Comparison of ENCODE assay signal across 15 cellular contexts in genomic region chr12:121702944-121703343, GRCh38. TPM values are rescaled to one million over a fixed set of nuclear protein-coding genes. Genes with fewer than 3 reads are reported as not detected.
DNase-seq lines count a peak whose midpoint lies in the region; ATAC-seq and TF ChIP-seq lines count a peak whose summit lies in the region.
"Had no signal": no experiment of that assay in that cellular context is flagged by ENCODE, and none has a peak within 500 bp of the region (broad histone marks: within the 10 kb centered on the region; RNA-seq: fewer than 3 reads in every experiment).

No MANE protein-coding gene starts in this region.

- peak in 1 of 2 donors; percentile 68 for ATAC-seq in gastrocnemius medialis
- ATAC-seq: CD8-positive, alpha-beta T cell; GM12878 had no signal

- H4K20me1 ChIP-seq in MM.1S (ENCODE audit: insufficient read depth, low read length), result no peaks in the 10 kb centered on the region
- H4K20me1 ChIP-seq: BLaER1 had no signal

- H3K27ac ChIP-seq in gastrocnemius medialis, result peak overlapping the region; percentile 48 to 72 (median 60)
- no peak overlapping the region for H3K27ac ChIP-seq in MM.1S (ENCODE audit: low read length)
- H3K27ac ChIP-seq: BLaER1 had no signal

- TF ChIP-seq CTCF in gastrocnemius medialis (IDR thresholded peaks at IDR 0.05 in 4 of 5, conservative IDR thresholded peaks at IDR 0.05 in 1 of 5), result no peak
- no peak for TF ChIP-seq CTCF in MM.1S (IDR thresholded peaks at IDR 0.05; ENCODE audit: low read length)

- TF ChIP-seq POLR2A in gastrocnemius medialis (IDR thresholded peaks at IDR 0.05), result no peak

- no peak overlapping the region for H2AFZ ChIP-seq in MM.1S (ENCODE audit: low read length)

- no peaks in the 10 kb centered on the region for H3F3A ChIP-seq in MM.1S (ENCODE audit: insufficient read depth, low read length)

- in situ Hi-C loops in gastrocnemius medialis (cut with MboI; ENCODE audit: low sequenced_read_pairs in 4 of 4), result loop anchor here in 1 of 4 donors (10.0 kb wide), 1 partner anchor 62 kb away; no protein-coding TSS in a partner anchor

- H3K4me3 ChIP-seq in gastrocnemius medialis (no peak overlapping the region), MM.1S (ENCODE audit: low read length) (no peak overlapping the region)
- H3K4me3 ChIP-seq: BLaER1, GM12878 had no signal

- H3K4me1 ChIP-seq in gastrocnemius medialis (peaks cover 18 to 23% of the 10 kb centered on the region in 2 donors), MM.1S (ENCODE audit: low read length) (no peaks in the 10 kb centered on the region)
- H3K4me1 ChIP-seq: BLaER1 had no signal

- intact Hi-C loops in gastrocnemius medialis (cut with DNase I; ENCODE audit: low total_unique reads), result no loop called here

- no peaks in the 10 kb centered on the region for H3K9me2 ChIP-seq in MM.1S (replicated peaks; ENCODE audit: insufficient read depth, low read length)

- H3K27ac Mint-ChIP-seq in activated naive CD4-positive, alpha-beta T cell treated with anti-CD3 and anti-CD28 coated beads, Interleukin-2, amount 50 U/mL, for 24 hours, result peak overlapping the region; percentile 51
- H3K27ac Mint-ChIP-seq: CD8-positive, alpha-beta T cell; H9 had no signal

- H3K4me1 Mint-ChIP-seq in activated naive CD4-positive, alpha-beta T cell treated with anti-CD3 and anti-CD28 coated beads, Interleukin-2, amount 50 U/mL, for 24 hours, result no peaks in the 10 kb centered on the region
- H3K4me1 Mint-ChIP-seq: H9 had no signal

- H3K27me3 Mint-ChIP-seq in activated naive CD4-positive, alpha-beta T cell treated with anti-CD3 and anti-CD28 coated beads, Interleukin-2, amount 50 U/mL, for 24 hours, result no peaks in the 10 kb centered on the region

- no peaks in the 10 kb centered on the region for H3K9me3 ChIP-seq in gastrocnemius medialis
- H3K9me3 ChIP-seq in MM.1S (replicated peaks; ENCODE audit: insufficient read depth, low read length), result no peaks in the 10 kb centered on the region

- H3K4me2 ChIP-seq in MM.1S (ENCODE audit: low read depth, low read length), result no peak overlapping the region
- H3K4me2 ChIP-seq: BLaER1 had no signal

- no peak overlapping the region for H3K4me3 Mint-ChIP-seq in activated naive CD4-positive, alpha-beta T cell treated with anti-CD3 and anti-CD28 coated beads, Interleukin-2, amount 50 U/mL, for 24 hours
- H3K4me3 Mint-ChIP-seq: CD8-positive, alpha-beta T cell; H9 had no signal

- H3K79me2 ChIP-seq in MM.1S (ENCODE audit: low read length), result no peaks in the 10 kb centered on the region

- no peaks in the 10 kb centered on the region for H3K27me3 ChIP-seq in gastrocnemius medialis
- H3K27me3 ChIP-seq in MM.1S (replicated peaks; ENCODE audit: insufficient read depth, low read length), result no peaks in the 10 kb centered on the region
- H3K27me3 ChIP-seq: BLaER1 had no signal

- H3K9ac ChIP-seq in MM.1S (ENCODE audit: low read length), result no peak overlapping the region
- H3K9ac ChIP-seq: BLaER1 had no signal

- H3K36me3 ChIP-seq in gastrocnemius medialis, result no peaks in the 10 kb centered on the region
- H3K36me3 ChIP-seq in MM.1S (replicated peaks; ENCODE audit: insufficient read depth, low read length), result no peaks in the 10 kb centered on the region
- H3K36me3 ChIP-seq: BLaER1 had no signal

- H3K9me3 Mint-ChIP-seq in activated naive CD4-positive, alpha-beta T cell treated with anti-CD3 and anti-CD28 coated beads, Interleukin-2, amount 50 U/mL, for 24 hours, result no peaks in the 10 kb centered on the region
- H3K9me3 Mint-ChIP-seq: CD8-positive, alpha-beta T cell had no signal

- no peak for DNase-seq in activated naive CD4-positive, alpha-beta T cell treated with anti-CD3 and anti-CD28 coated beads, Interleukin-2, amount 50 U/mL, for 16 hours
- DNase-seq in left kidney (ENCODE audit: low read depth, low spot score), result peak; percentile 41
- DNase-seq in gastrocnemius medialis, result peak in 1 of 2 donors; percentile 67
- DNase-seq in C1 segment of cervical spinal cord (lab: John Stamatoyannopoulos, UW), result no peak
- DNase-seq in SIG-M5 (lab: John Stamatoyannopoulos, UW), result no peak
- DNase-seq in MM.1S, result no peak
- DNase-seq: 8988T; Calu3; CD8-positive, alpha-beta T cell; DMS79 treated with DMSO at 0.1 percent for 48 hours; GOT3; H9 had no signal

- H3K36me3 Mint-ChIP-seq in activated naive CD4-positive, alpha-beta T cell treated with anti-CD3 and anti-CD28 coated beads, Interleukin-2, amount 50 U/mL, for 24 hours, result peaks cover 2% of the 10 kb centered on the region
- H3K36me3 Mint-ChIP-seq: CD8-positive, alpha-beta T cell had no signal

RNA-seq across cellular contexts. Expression of gene TMEM120B, which starts 9.6 kb away (rescaled TPM):
- 10 to 100 TPM in 1 of 4 donors, 1 to 10 TPM in 3; 5.9 to 11.2 (median 6.4) TPM for total RNA-seq in gastrocnemius medialis

RNA-seq across cellular contexts. Expression of gene MORN3, which starts 33.5 kb away (rescaled TPM):
- total RNA-seq in gastrocnemius medialis, result not detected
